15 cellular contexts compared by ENCODE assay signal in genomic region chr9:134182554-134183219, GRCh38. TPM values are rescaled to one million over a fixed set of nuclear protein-coding genes. Genes with fewer than 3 reads are reported as not detected.
DNase-seq lines count a peak whose midpoint lies in the region; ATAC-seq and TF ChIP-seq lines count a peak whose summit lies in the region.
"Had no signal": no experiment of that assay in that cellular context is flagged by ENCODE, and none has a peak within 500 bp of the region (broad histone marks: within the 10 kb centered on the region; RNA-seq: fewer than 3 reads in every experiment).

No MANE protein-coding gene starts in this region.

- no peak for DNase-seq in activated T-cell treated with anti-CD3 and anti-CD28 coated beads, Interleukin-2, amount 50 U/mL, for 72 hours
- DNase-seq in activated T-cell treated with anti-CD3 and anti-CD28 coated beads for 4 hours: no peak
- DNase-seq in activated naive CD8-positive, alpha-beta T cell treated with anti-CD3 and anti-CD28 coated beads, Interleukin-2, amount 50 U/mL, for 24 hours: no peak
- peak; percentile 52 for DNase-seq in islet precursor cell
- peak; percentile 21 for DNase-seq in spleen
- DNase-seq in RKO (ENCODE audit: low spot score): no peak
- no peak for DNase-seq in GM19238 (ENCODE audit: insufficient read length, low spot score)
- DNase-seq in germinal center (ENCODE audit: low spot score): no peak
- DNase-seq: central memory CD4-positive, alpha-beta T cell; kidney glomerular epithelial cell; NCI-H1694 treated with DMSO at 0.1 percent for 48 hours; stimulated activated CD4-positive, alpha-beta T cell treated with anti-CD3 and anti-CD28 coated beads, Interleukin-4, amount 100 ng/mL, for 1 hour had no signal

- peak overlapping the region; percentile 17 for H3K27ac Mint-ChIP-seq in activated T-cell treated with anti-CD3 and anti-CD28 coated beads, Interleukin-2, amount 50 U/mL, for 72 hours
- H3K27ac Mint-ChIP-seq in activated naive CD8-positive, alpha-beta T cell treated with anti-CD3 and anti-CD28 coated beads, Interleukin-2, amount 50 U/mL, for 24 hours: peak overlapping the region; percentile 71

- H3K27me3 ChIP-seq in spleen (replicated peaks in 1 of 7): peaks cover 0 to 42% (median 13%) of the 10 kb centered on the region in 7 donors
- H3K27me3 ChIP-seq: pancreas had no signal

- TF ChIP-seq POLR2A in spleen (IDR thresholded peaks at IDR 0.05): no peak

- H3K36me3 Mint-ChIP-seq in activated T-cell treated with anti-CD3 and anti-CD28 coated beads, Interleukin-2, amount 50 U/mL, for 72 hours (ENCODE audit: insufficient read depth in 2 of 2): peaks cover 2 to 3% of the 10 kb centered on the region in 2 donors
- peaks cover 3% of the 10 kb centered on the region for H3K36me3 Mint-ChIP-seq in activated naive CD8-positive, alpha-beta T cell treated with anti-CD3 and anti-CD28 coated beads, Interleukin-2, amount 50 U/mL, for 24 hours (ENCODE audit: low read depth)

- no peak overlapping the region for H3K4me3 Mint-ChIP-seq in activated T-cell treated with anti-CD3 and anti-CD28 coated beads, Interleukin-2, amount 50 U/mL, for 72 hours
- peak overlapping the region; percentile 23 for H3K4me3 Mint-ChIP-seq in activated naive CD8-positive, alpha-beta T cell treated with anti-CD3 and anti-CD28 coated beads, Interleukin-2, amount 50 U/mL, for 24 hours

- H3K36me3 ChIP-seq in spleen: no peaks in the 10 kb centered on the region
- H3K36me3 ChIP-seq: pancreas had no signal

- ATAC-seq in activated T-cell treated with anti-CD3 and anti-CD28 coated beads, Interleukin-2, amount 50 U/mL, for 72 hours (replicated peaks in 1 of 2): peak; percentile 27 to 49
- no peak for ATAC-seq in activated naive CD8-positive, alpha-beta T cell treated with anti-CD3 and anti-CD28 coated beads, Interleukin-2, amount 50 U/mL, for 24 hours

- peaks cover 6% of the 10 kb centered on the region in 2 donors for H3K9me3 Mint-ChIP-seq in activated T-cell treated with anti-CD3 and anti-CD28 coated beads, Interleukin-2, amount 50 U/mL, for 72 hours
- peaks cover 7% of the 10 kb centered on the region for H3K9me3 Mint-ChIP-seq in activated naive CD8-positive, alpha-beta T cell treated with anti-CD3 and anti-CD28 coated beads, Interleukin-2, amount 50 U/mL, for 24 hours

- no peaks in the 10 kb centered on the region for H3K9me3 ChIP-seq in spleen
- H3K9me3 ChIP-seq: pancreas had no signal

- intact Hi-C loops in spleen (cut with DNase I; ENCODE audit: low total_unique reads): no loop called here

- H3K27me3 Mint-ChIP-seq in activated T-cell treated with anti-CD3 and anti-CD28 coated beads, Interleukin-2, amount 50 U/mL, for 72 hours (ENCODE audit: low read depth): peaks cover 9% of the 10 kb centered on the region
- peaks cover 5% of the 10 kb centered on the region for H3K27me3 Mint-ChIP-seq in activated naive CD8-positive, alpha-beta T cell treated with anti-CD3 and anti-CD28 coated beads, Interleukin-2, amount 50 U/mL, for 24 hours

- H3K27ac ChIP-seq in spleen: no peak overlapping the region
- H3K27ac ChIP-seq: pancreas had no signal

- H3K4me1 Mint-ChIP-seq in activated T-cell treated with anti-CD3 and anti-CD28 coated beads, Interleukin-2, amount 50 U/mL, for 72 hours (ENCODE audit: low read depth): peaks cover 14% of the 10 kb centered on the region
- peaks cover 28% of the 10 kb centered on the region for H3K4me1 Mint-ChIP-seq in activated naive CD8-positive, alpha-beta T cell treated with anti-CD3 and anti-CD28 coated beads, Interleukin-2, amount 50 U/mL, for 24 hours

- 91 to 94% (median 93%) methylated on average over 4 of the region's 4 CpGs for WGBS in spleen, 5 donors

- H3K4me3 ChIP-seq in spleen: no peak overlapping the region
- H3K4me3 ChIP-seq: pancreas had no signal

- H3K4me1 ChIP-seq in spleen: peaks cover 7 to 48% (median 21%) of the 10 kb centered on the region in 6 donors
- H3K4me1 ChIP-seq: pancreas had no signal

- TF ChIP-seq CTCF in spleen (IDR thresholded peaks at IDR 0.05 in 8 of 11, conservative IDR thresholded peaks at IDR 0.05 in 3 of 11): peak in 1 of 11 experiments; percentile 7

RNA-seq across cellular contexts. Expression of gene RNU6ATAC, which starts 18.3 kb away (rescaled TPM):
- 10 to 100 TPM; 17.2 to 34.1 TPM for total RNA-seq in activated T-cell treated with anti-CD3 and anti-CD28 coated beads, Interleukin-2, amount 50 U/mL, for 72 hours
- total RNA-seq in spleen: 100 to 1,000 TPM in 4 of 7 donors, not detected in 3; 223 to 404 (median 271) TPM
- not detected for polyA plus RNA-seq in spleen
- total RNA-seq: subcutaneous adipose tissue had no signal
- polyA plus RNA-seq: AG04450, pancreas had no signal

RNA-seq across cellular contexts. Expression of gene WDR5, which starts 46.8 kb away (rescaled TPM):
- 10 to 100 TPM; 31.7 to 40.0 TPM for total RNA-seq in activated T-cell treated with anti-CD3 and anti-CD28 coated beads, Interleukin-2, amount 50 U/mL, for 72 hours
- 10 to 100 TPM; 13.8 to 23.1 (median 19.1) TPM for total RNA-seq in spleen
- 10 to 100 TPM; 15.4 to 31.3 (median 19.3) TPM for polyA plus RNA-seq in spleen

Comparison
In these comparisons a context has a peak if more than half of its experiments do, and no peak if none do; other contexts are left out.
1. DNase-seq: peak in islet precursor cell (single experiment) and spleen (single experiment); none in activated T-cell treated with anti-CD3 and anti-CD28 coated beads, Interleukin-2, amount 50 U/mL, for 72 hours (0 of 2), activated T-cell treated with anti-CD3 and anti-CD28 coated beads for 4 hours (single experiment), activated naive CD8-positive, alpha-beta T cell treated with anti-CD3 and anti-CD28 coated beads, Interleukin-2, amount 50 U/mL, for 24 hours (single experiment), RKO (single experiment), GM19238 (single experiment) and germinal center (single experiment).